Comparison of ENCODE assay signal across 29 cellular contexts in the genomic region with DNA sequence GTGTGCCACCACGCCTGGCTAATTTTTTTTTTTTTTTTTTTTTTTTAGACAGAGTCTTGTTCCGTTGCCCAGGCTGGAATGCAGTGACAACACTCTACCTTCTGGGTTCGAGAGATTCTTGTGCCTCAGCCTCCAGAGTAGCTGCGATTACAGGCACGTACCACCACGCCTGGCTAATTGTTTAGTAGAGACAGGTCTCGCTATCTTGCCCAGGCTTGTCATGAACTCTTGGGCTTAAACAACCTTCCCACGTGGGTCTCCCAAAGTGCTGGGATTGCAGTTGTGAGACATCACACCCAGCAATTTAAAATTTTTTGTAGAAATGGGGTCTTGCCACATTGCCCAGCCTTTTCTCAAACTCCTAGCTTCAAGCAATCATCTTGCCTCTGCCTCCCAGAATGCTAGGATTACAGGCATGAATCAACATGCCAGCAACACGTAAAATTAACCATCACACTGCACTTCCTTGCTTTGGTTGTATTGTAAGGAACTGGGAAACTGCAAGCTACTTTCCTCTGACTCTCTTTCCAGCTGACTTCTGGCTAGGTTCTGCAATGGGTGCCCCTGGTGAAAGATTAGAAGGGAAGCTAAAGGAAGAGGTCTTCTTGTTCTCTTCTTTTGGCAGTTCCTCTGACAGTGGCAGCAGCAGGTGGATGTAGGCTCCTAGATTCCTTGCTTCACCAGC. TPM values are rescaled to one million over a fixed set of nuclear protein-coding genes. Genes with fewer than 3 reads are reported as not detected.
DNase-seq lines count a peak whose midpoint lies in the region; ATAC-seq, FAIRE-seq and TF ChIP-seq lines count a peak whose summit lies in the region.
"Had no signal": no experiment of that assay in that cellular context is flagged by ENCODE, and none has a peak within 500 bp of the region (broad histone marks: within the 10 kb centered on the region; RNA-seq: fewer than 3 reads in every experiment).

No MANE protein-coding gene starts in this region.

- no peak overlapping the region for H3K18ac ChIP-seq in mesendoderm (ENCODE audit: low read length)

- H3K36me3 ChIP-seq in GM23338 (ENCODE audit: insufficient read depth) (no peaks in the 10 kb centered on the region), bronchial epithelial cell (ENCODE audit: control insufficient read depth, insufficient read depth, low read length) (no peaks in the 10 kb centered on the region), mesendoderm (ENCODE audit: control insufficient read depth, insufficient read depth, low read length) (no peaks in the 10 kb centered on the region)
- H3K36me3 ChIP-seq: BLaER1 treated with 17β-estradiol and CSF1 and Interleukin-3, amounts not matched to agents 10 nM and 100 nM; upper lobe of left lung had no signal

- no peaks in the 10 kb centered on the region for H4K20me1 ChIP-seq in GM23338 (replicated peaks; ENCODE audit: insufficient read depth)
- H4K20me1 ChIP-seq: BLaER1 treated with 17β-estradiol and CSF1 and Interleukin-3, amounts not matched to agents 10 nM and 100 nM had no signal

- H3K79me2 ChIP-seq in GM23338 (replicated peaks; ENCODE audit: insufficient read depth) (no peaks in the 10 kb centered on the region), mesendoderm (ENCODE audit: control insufficient read depth, insufficient read depth, low read length) (no peaks in the 10 kb centered on the region)

- H3F3A ChIP-seq in GM23338 (replicated peaks; ENCODE audit: low read depth): no peaks in the 10 kb centered on the region

- H3K9me3 Mint-ChIP-seq in GM23338 (peaks cover 17% of the 10 kb centered on the region), type B pancreatic cell (no peaks in the 10 kb centered on the region)
- H3K9me3 Mint-ChIP-seq: activated T-helper 1 cell treated with anti-CD3 and anti-CD28 coated beads, Interleukin-12 subunit alpha, Interleukin-12 subunit beta, Interleukin-2, Interleukin-4 antibody, amounts not matched to agents 30 ng/mL and 10 ng/mL and 1 ng/mL, durations not matched to agents 14 hours and 24 hours and 36 hours; stimulated activated effector memory CD8-positive, alpha-beta T cell treated with anti-CD3 and anti-CD28 coated beads, Interleukin-12 subunit alpha, Interleukin-12 subunit beta, amount 100 ng/mL, for 72 hours had no signal

- H3K9me2 ChIP-seq in GM23338 (ENCODE audit: insufficient read depth): no peaks in the 10 kb centered on the region

- H3K27me3 Mint-ChIP-seq in GM23338 (ENCODE audit: insufficient read depth, low read depth, poor library complexity) (peaks cover 4% of the 10 kb centered on the region), type B pancreatic cell (peaks cover 2% of the 10 kb centered on the region)
- H3K27me3 Mint-ChIP-seq: activated naive CD8-positive, alpha-beta T cell had no signal

- 0 out of 2 replicates have a peak overlapping the region, but pooled peaks have one; percentile 47 for H2AFZ ChIP-seq in GM23338

- H3K36me3 Mint-ChIP-seq in GM23338 (ENCODE audit: low read depth): no peaks in the 10 kb centered on the region
- H3K36me3 Mint-ChIP-seq in type B pancreatic cell: no peaks in the 10 kb centered on the region
- H3K36me3 Mint-ChIP-seq: naive thymus-derived CD8-positive, alpha-beta T cell had no signal

- H3K27ac ChIP-seq in GM23338 (ENCODE audit: low read depth) (no peak overlapping the region), mesendoderm (ENCODE audit: low read depth, low read length) (no peak overlapping the region)
- H3K27ac ChIP-seq: psoas muscle, upper lobe of left lung had no signal

- no peak for ATAC-seq in GM23338
- no peak for ATAC-seq in HG03442 (IDR thresholded peaks at IDR 0.05; ENCODE audit: unreplicated experiment)
- ATAC-seq: activated CD4-positive, CD25-positive, alpha-beta regulatory T cell treated with anti-CD3 and anti-CD28 coated beads, Interleukin-2, amount 50 U/mL, for 24 hours; HCT116; naive thymus-derived CD8-positive, alpha-beta T cell; psoas muscle; stimulated activated effector memory CD8-positive, alpha-beta T cell treated with anti-CD3 and anti-CD28 coated beads, Interleukin-12 subunit alpha, Interleukin-12 subunit beta, amount 100 ng/mL, for 72 hours had no signal

- FAIRE-seq in bronchial epithelial cell (lab: Jason Lieb, UNC): no peak
- FAIRE-seq: colon, GM12891 had no signal

- no peak overlapping the region for H4K8ac ChIP-seq in mesendoderm (ENCODE audit: low read depth, low read length)

- H2BK5ac ChIP-seq in mesendoderm (ENCODE audit: low read length): no peak overlapping the region

- no peak overlapping the region for H3K9ac ChIP-seq in mesendoderm (ENCODE audit: low read length)
- H3K9ac ChIP-seq: BLaER1 treated with 17β-estradiol and CSF1 and Interleukin-3, amounts not matched to agents 10 nM and 100 nM had no signal

- H4K5ac ChIP-seq in mesendoderm (ENCODE audit: low read length): no peak overlapping the region

- H2BK120ac ChIP-seq in mesendoderm (ENCODE audit: low read depth, low read length): no peak overlapping the region

- H3K27me3 ChIP-seq in GM23338 (ENCODE audit: insufficient read depth): no peaks in the 10 kb centered on the region
- no peaks in the 10 kb centered on the region for H3K27me3 ChIP-seq in bronchial epithelial cell (ENCODE audit: control insufficient read depth, insufficient read depth, low read length)
- H3K27me3 ChIP-seq in mesendoderm (ENCODE audit: insufficient read depth, low read length, poor library complexity): no peaks in the 10 kb centered on the region
- H3K27me3 ChIP-seq: BLaER1 treated with 17β-estradiol and CSF1 and Interleukin-3, amounts not matched to agents 10 nM and 100 nM; upper lobe of left lung had no signal

- H3K79me1 ChIP-seq in mesendoderm (ENCODE audit: low read length): no peaks in the 10 kb centered on the region

- no peak overlapping the region for H3K23ac ChIP-seq in mesendoderm (ENCODE audit: low read length)

- H3K4me1 ChIP-seq in GM23338 (ENCODE audit: insufficient read depth) (no peaks in the 10 kb centered on the region), mesendoderm (ENCODE audit: control insufficient read depth, low read depth, low read length) (no peaks in the 10 kb centered on the region)
- H3K4me1 ChIP-seq: psoas muscle had no signal

- TF ChIP-seq CTCF in GM23338 (conservative IDR thresholded peaks at IDR 0.05; ENCODE audit: low read depth in 2 of 2) (no peak), bronchial epithelial cell (IDR thresholded peaks at IDR 0.05; ENCODE audit: insufficient read depth, low read length, severe bottlenecking) (no peak), type B pancreatic cell (conservative IDR thresholded peaks at IDR 0.05) (no peak)

- H3K27ac Mint-ChIP-seq in GM23338 (no peak overlapping the region), type B pancreatic cell (no peak overlapping the region)
- H3K27ac Mint-ChIP-seq: activated naive CD8-positive, alpha-beta T cell; activated T-helper 1 cell treated with anti-CD3 and anti-CD28 coated beads, Interleukin-12 subunit alpha, Interleukin-12 subunit beta, Interleukin-2, Interleukin-4 antibody, amounts not matched to agents 30 ng/mL and 10 ng/mL and 1 ng/mL, durations not matched to agents 14 hours and 24 hours and 36 hours; stimulated activated effector memory CD8-positive, alpha-beta T cell treated with anti-CD3 and anti-CD28 coated beads, Interleukin-12 subunit alpha, Interleukin-12 subunit beta, amount 100 ng/mL, for 72 hours had no signal

- peak overlapping the region; percentile 34 for H3K56ac ChIP-seq in mesendoderm (ENCODE audit: low read length)

- H3K4me3 ChIP-seq in GM23338 (no peak overlapping the region), bronchial epithelial cell (ENCODE audit: low read depth, low read length) (no peak overlapping the region), mesendoderm (ENCODE audit: low read length) (no peak overlapping the region)
- H3K4me3 ChIP-seq: BLaER1 treated with 17β-estradiol and CSF1 and Interleukin-3, amounts not matched to agents 10 nM and 100 nM; psoas muscle; upper lobe of left lung had no signal

- H3K4me1 Mint-ChIP-seq in GM23338 (no peaks in the 10 kb centered on the region), type B pancreatic cell (ENCODE audit: unreplicated experiment) (no peaks in the 10 kb centered on the region)

- H3K4me2 ChIP-seq in GM23338 (no peak overlapping the region), mesendoderm (ENCODE audit: low read length) (no peak overlapping the region)

- WGBS in mesendoderm (ENCODE audit: extremely low coverage, insufficient coverage, low lambda C conversion rate): no CpG with 5 or more reads among the region's 9 CpGs

- no peak overlapping the region for H3K4me3 Mint-ChIP-seq in GM23338
- H3K4me3 Mint-ChIP-seq in type B pancreatic cell: no peak overlapping the region
- H3K4me3 Mint-ChIP-seq: activated naive CD8-positive, alpha-beta T cell; activated T-helper 1 cell treated with anti-CD3 and anti-CD28 coated beads, Interleukin-12 subunit alpha, Interleukin-12 subunit beta, Interleukin-2, Interleukin-4 antibody, amounts not matched to agents 30 ng/mL and 10 ng/mL and 1 ng/mL, durations not matched to agents 14 hours and 24 hours and 36 hours; naive thymus-derived CD8-positive, alpha-beta T cell; stimulated activated effector memory CD8-positive, alpha-beta T cell treated with anti-CD3 and anti-CD28 coated beads, Interleukin-12 subunit alpha, Interleukin-12 subunit beta, amount 100 ng/mL, for 72 hours had no signal

- H2AK5ac ChIP-seq in mesendoderm (ENCODE audit: low read length): no peak overlapping the region

- no peak overlapping the region for H2BK15ac ChIP-seq in mesendoderm (replicated peaks; ENCODE audit: low read depth)

- DNase-seq in CD1c-positive myeloid dendritic cell (ENCODE audit: extremely low spot score) (peak; percentile 55), GM23338 (ENCODE audit: low spot score) (no peak), bronchial epithelial cell (ENCODE audit: low read depth) (peak; percentile 92), mesendoderm (no peak), type B pancreatic cell (ENCODE audit: extremely low spot score, unreplicated experiment) (no peak), cortex of kidney (lab: John Stamatoyannopoulos, UW) (no peak)
- DNase-seq: activated CD4-positive, alpha-beta T cell treated with anti-CD3 and anti-CD28 coated beads, Interleukin-2, amount 50 U/mL, for 4 hours; anterior cingulate cortex; effector CD4-positive, alpha-beta T cell; IMR-90; islet precursor cell; naive thymus-derived CD8-positive, alpha-beta T cell; NCI-H187; NCI-H524; occipital lobe; psoas muscle; Right ventricle myocardium superior; stimulated activated CD4-positive, alpha-beta T cell treated with anti-CD3 and anti-CD28 coated beads, Interleukin-15, amount 100 ng/mL, for 24 hours; substantia nigra; upper lobe of left lung had no signal

- H3K4ac ChIP-seq in mesendoderm (ENCODE audit: low read depth, low read length): no peak overlapping the region

RNA-seq across cellular contexts. Expression of a gene that starts 13.9 kb away (rescaled TPM):
- total RNA-seq in GM23338 (2014; rRNA removed; shearing (Covaris generic)): 3.2 and 13.8 TPM in 2 replicates
- 1.0 and 1.2 TPM in 2 replicates for polyA plus RNA-seq in GM23338 (2016; fragmentation: Nextera tagmentation; extraction: Ambion mirVana)
- 47.9 and 70.0 TPM in 2 replicates for total RNA-seq in bronchial epithelial cell
- polyA plus RNA-seq in mesendoderm (2013, experiment 1 of 2): 2.4 TPM
- 3.6 TPM for polyA plus RNA-seq in mesendoderm (2013, experiment 2 of 2)
- 7.8 and 12.5 TPM in 2 replicates for total RNA-seq in type B pancreatic cell (ENCODE audit: low replicate concordance)

Comparison
In these comparisons a context has a peak if more than half of its experiments do, and no peak if none do; other contexts are left out.
1. DNase-seq: peak in CD1c-positive myeloid dendritic cell (single experiment) and bronchial epithelial cell (single experiment); none in GM23338 (single experiment), mesendoderm (single experiment), type B pancreatic cell (single experiment) and cortex of kidney (single experiment).